14 cellular contexts compared by ENCODE assay signal in the genomic region with DNA sequence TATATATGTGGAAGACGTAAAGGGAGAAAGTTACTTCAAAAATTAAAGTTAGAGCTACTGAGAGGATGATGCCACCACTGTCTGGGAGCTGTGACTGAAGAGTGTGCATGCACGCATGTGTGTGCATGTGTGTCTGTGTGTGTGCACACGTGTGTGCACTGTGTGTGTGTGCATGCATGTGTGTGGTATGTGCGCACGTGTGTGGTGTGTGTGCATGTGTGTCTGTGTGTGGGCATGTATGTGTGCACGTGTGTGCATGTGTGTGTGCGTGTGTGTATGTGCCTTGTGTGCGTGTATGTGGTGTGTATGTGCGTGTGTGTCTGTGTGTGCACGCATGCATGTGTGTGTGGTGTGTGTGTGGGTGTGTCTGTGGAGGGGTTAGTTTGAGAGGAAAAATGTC.
A peak's percentile ranks its signal among the peaks of the same experiment; 100 is the strongest.
DNase-seq lines count a peak whose midpoint lies in the region; ATAC-seq, FAIRE-seq and TF ChIP-seq lines count a peak whose summit lies in the region.
"Had no signal": no experiment of that assay in that cellular context is flagged by ENCODE, and none has a peak within 500 bp of the region (broad histone marks: within the 10 kb centered on the region; RNA-seq: fewer than 3 reads in every experiment).

No MANE protein-coding gene starts in this region.

- H4K8ac ChIP-seq in IMR-90 (ENCODE audit: low read depth in 2 of 2, low read length in 2 of 2) (no peak overlapping the region), H1 (ENCODE audit: extremely low read depth, insufficient read depth, low read length) (no peak overlapping the region), neuronal stem cell (ENCODE audit: low read depth, low read length) (peak overlapping the region; percentile 97)

- no peak overlapping the region for H2BK15ac ChIP-seq in IMR-90 (ENCODE audit: low read depth, low read length)
- H2BK15ac ChIP-seq in H1 (ENCODE audit: low read length), result no peak overlapping the region
- no peak overlapping the region for H2BK15ac ChIP-seq in neuronal stem cell (ENCODE audit: low read length)

- H2AFZ ChIP-seq in IMR-90 (replicated peaks; ENCODE audit: low read length, poor library complexity) (peak overlapping the region; percentile 58), H1 (ENCODE audit: low read length) (no peak overlapping the region), neuronal stem cell (ENCODE audit: low read length) (no peak overlapping the region)

- DNase-seq in GM12891 (ENCODE audit: insufficient read length, low spot score) (no peak), IMR-90 (no peak), H1 (ENCODE audit: low read depth in 1 of 2, low spot score in 2 of 2) (no peak), neuronal stem cell (ENCODE audit: low spot score) (no peak), Peyer's patch (no peak), NCI-H2029 treated with DMSO at 0.1 percent for 48 hours (lab: John Stamatoyannopoulos, UW) (no peak), NCI-H446 (lab: John Stamatoyannopoulos, UW) (no peak)
- DNase-seq: BE2C; CD4-positive, alpha-beta memory T cell; DMS79; HCEC 1CT had no signal

- no peaks in the 10 kb centered on the region for H3K79me1 ChIP-seq in IMR-90 (ENCODE audit: low read depth in 1 of 2, low read length in 2 of 2)
- H3K79me1 ChIP-seq in H1 (ENCODE audit: low read depth, low read length), result no peaks in the 10 kb centered on the region
- H3K79me1 ChIP-seq in neuronal stem cell (ENCODE audit: low read depth, low read length), result peaks cover 3% of the 10 kb centered on the region

- H3K4me1 ChIP-seq in IMR-90 (ENCODE audit: control insufficient read depth, insufficient read depth, low read length), result no peaks in the 10 kb centered on the region
- no peaks in the 10 kb centered on the region for H3K4me1 ChIP-seq in H1 (replicated peaks in 1 of 4; ENCODE audit: control insufficient read depth in 3 of 4, insufficient read depth in 4 of 4, low read length in 3 of 4)
- peaks cover 0 to 3% of the 10 kb centered on the region in 2 donors for H3K4me1 ChIP-seq in neuronal stem cell (ENCODE audit: control insufficient read depth in 2 of 2, insufficient read depth in 1 of 2, low read depth in 1 of 2, low read length in 2 of 2)
- no peaks in the 10 kb centered on the region for H3K4me1 ChIP-seq in Peyer's patch
- H3K4me1 ChIP-seq: BE2C had no signal

- 93% methylated on average over 9 of the region's 10 CpGs; no CpG with 5 or more reads in 1 of the 2 experiments for WGBS in IMR-90 (ENCODE audit: extremely low coverage in 2 of 2, insufficient read length in 1 of 2), 2 experiments
- 94% methylated on average over 10 of the region's 10 CpGs; no CpG with 5 or more reads in 1 of the 2 experiments for WGBS in H1 (ENCODE audit: extremely low coverage in 1 of 2, insufficient coverage in 1 of 2, insufficient read length in 1 of 2, insufficient replicate concordance in 2 of 2, low coverage in 1 of 2, low lambda C conversion rate in 2 of 2, missing lambda C conversion rate in 1 of 2), 2 experiments
- WGBS in neuronal stem cell (ENCODE audit: extremely low coverage in 2 of 2, insufficient read length in 2 of 2, insufficient replicate concordance in 1 of 2), 2 donors, result no CpG with 5 or more reads among the region's 10 CpGs

- H3K9me3 ChIP-seq in IMR-90 (ENCODE audit: control insufficient read depth, insufficient read depth, low read length) (no peaks in the 10 kb centered on the region), H1 (ENCODE audit: insufficient read depth in 2 of 2, low read depth in 1 of 2, low read length in 1 of 2) (no peaks in the 10 kb centered on the region), neuronal stem cell (replicated peaks in 1 of 2; ENCODE audit: control insufficient read depth in 2 of 2, insufficient read depth in 1 of 2, low read depth in 1 of 2, low read length in 2 of 2) (peaks cover 5 to 6% of the 10 kb centered on the region in 2 donors), Peyer's patch (peaks cover 0 to 5% (median 0%) of the 10 kb centered on the region in 4 donors)
- H3K9me3 ChIP-seq: BE2C had no signal

- no peak overlapping the region for H3K27ac ChIP-seq in IMR-90 (ENCODE audit: insufficient read depth, low read length)
- no peak overlapping the region for H3K27ac ChIP-seq in H1 (ENCODE audit: low read depth, low read length)
- H3K27ac ChIP-seq in neuronal stem cell (replicated peaks; ENCODE audit: low read length), result no peak overlapping the region
- H3K27ac ChIP-seq in Peyer's patch, result no peak overlapping the region
- H3K27ac ChIP-seq: C4-2B had no signal

- FAIRE-seq in GM12891 (lab: Jason Lieb, UNC) (peak; percentile 88), H1 (lab: Jason Lieb, UNC) (no peak)
- FAIRE-seq: A204.1, GM12892 had no signal

- no peaks in the 10 kb centered on the region for H3K79me2 ChIP-seq in H1 (ENCODE audit: control insufficient read depth in 1 of 2, insufficient read depth in 2 of 2, low read length in 2 of 2)

- H3K56ac ChIP-seq in IMR-90 (ENCODE audit: extremely low read depth, insufficient read depth, low read length) (no peak overlapping the region), H1 (replicated peaks; ENCODE audit: insufficient read length, low read depth, low read length) (no peak overlapping the region)

- H3K4ac ChIP-seq in IMR-90 (ENCODE audit: low read depth, low read length) (no peak overlapping the region), H1 (replicated peaks; ENCODE audit: insufficient read length, low read depth, low read length) (peak overlapping the region; percentile 57), neuronal stem cell (ENCODE audit: low read length) (no peak overlapping the region)

- H3K9me1 ChIP-seq in IMR-90 (ENCODE audit: insufficient read depth, low read length), result peaks cover 3% of the 10 kb centered on the region; the same call in 1 of the 2 replicates

- H3K14ac ChIP-seq in IMR-90 (replicated peaks; ENCODE audit: low read depth, low read length), result no peak overlapping the region
- H3K14ac ChIP-seq in H1 (ENCODE audit: insufficient read length), result no peak overlapping the region
- H3K14ac ChIP-seq in neuronal stem cell (ENCODE audit: low read length), result peak overlapping the region; percentile 99

- H3K23ac ChIP-seq in IMR-90 (ENCODE audit: low read depth, low read length) (no peak overlapping the region), H1 (ENCODE audit: insufficient read length) (no peak overlapping the region), neuronal stem cell (ENCODE audit: low read depth, low read length, poor library complexity) (peak overlapping the region; percentile 99)

- no peak for TF ChIP-seq POLR2A in GM12891 (IDR thresholded peaks at IDR 0.05; ENCODE audit: low read depth, low read length)
- no peak for TF ChIP-seq POLR2A in IMR-90 (IDR thresholded peaks at IDR 0.05; ENCODE audit: low read depth, low read length)
- TF ChIP-seq POLR2A in H1 (IDR thresholded peaks at IDR 0.05; ENCODE audit: control extremely low read depth in 1 of 2, low read depth in 2 of 2, low read length in 2 of 2), result no peak
- no peak for TF ChIP-seq POLR2A in Peyer's patch (IDR thresholded peaks at IDR 0.05)

- no TSS peak for BruUV-seq in IMR-90 (replicated peaks; lab: Mats Ljungman, UMichigan)

- no peaks in the 10 kb centered on the region for H3K27me3 ChIP-seq in IMR-90 (ENCODE audit: control insufficient read depth, insufficient read depth, low read length)
- H3K27me3 ChIP-seq in H1 (replicated peaks in 1 of 4; ENCODE audit: control insufficient read depth in 3 of 4, extremely low read depth in 1 of 4, insufficient read depth in 3 of 4, low read length in 3 of 4), result no peaks in the 10 kb centered on the region
- no peaks in the 10 kb centered on the region for H3K27me3 ChIP-seq in neuronal stem cell (ENCODE audit: control insufficient read depth in 3 of 3, insufficient read depth in 3 of 3, low read depth in 1 of 3, low read length in 3 of 3)
- H3K27me3 ChIP-seq in Peyer's patch, result no peaks in the 10 kb centered on the region
- H3K27me3 ChIP-seq: BE2C had no signal

- H2BK5ac ChIP-seq in IMR-90 (ENCODE audit: low read depth, low read length, poor library complexity, severe bottlenecking), result no peak overlapping the region
- no peak overlapping the region for H2BK5ac ChIP-seq in H1 (ENCODE audit: low read depth, low read length)
- H2BK5ac ChIP-seq in neuronal stem cell (ENCODE audit: low read length), result no peak overlapping the region

- no peak overlapping the region for H2AK9ac ChIP-seq in IMR-90 (replicated peaks; ENCODE audit: low read depth, low read length, poor library complexity)

- dilution Hi-C loops in IMR-90 (cut with HindIII; ENCODE audit: low sequenced_read_pairs, unreplicated experiment), result no loop called here

- TF ChIP-seq CTCF in IMR-90 (conservative IDR thresholded peaks at IDR 0.05; ENCODE audit: low read depth, low read length) (no peak), H1 (IDR thresholded peaks at IDR 0.05; ENCODE audit: control extremely low read depth in 1 of 3, insufficient read depth in 1 of 3, low read depth in 1 of 3, low read length in 3 of 3) (no peak), Peyer's patch (IDR thresholded peaks at IDR 0.05) (no peak)

- H3K4me3 ChIP-seq in IMR-90 (ENCODE audit: insufficient read depth, low read depth, low read length) (no peak overlapping the region), H1 (ENCODE audit: extremely low read depth in 1 of 4, insufficient read depth in 2 of 4, low read depth in 3 of 4, low read length in 4 of 4) (no peak overlapping the region), neuronal stem cell (ENCODE audit: low read length in 2 of 2) (peak overlapping the region in 1 of 2 donors; percentile 69), Peyer's patch (no peak overlapping the region)

- H4K91ac ChIP-seq in IMR-90 (ENCODE audit: insufficient read depth, low read depth, low read length) (no peak overlapping the region), H1 (replicated peaks; ENCODE audit: insufficient read length, low read length) (no peak overlapping the region), neuronal stem cell (ENCODE audit: low read depth, low read length, poor library complexity) (peak overlapping the region; percentile 87)

- in situ Hi-C loops in IMR-90 (cut with MboI; ENCODE audit: low sequenced_read_pairs), result no loop called here

- no peak for TF ChIP-seq EP300 in H1 (IDR thresholded peaks at IDR 0.05; ENCODE audit: borderline replicate concordance in 1 of 2, low read depth in 2 of 2, low read length in 2 of 2)

- H3K36me3 ChIP-seq in IMR-90 (ENCODE audit: control insufficient read depth, insufficient read depth, low read length) (no peaks in the 10 kb centered on the region), H1 (ENCODE audit: control insufficient read depth in 2 of 4, insufficient read depth in 4 of 4, low read length in 3 of 4) (no peaks in the 10 kb centered on the region), neuronal stem cell (replicated peaks in 1 of 2; ENCODE audit: control insufficient read depth in 2 of 2, insufficient read depth in 2 of 2, low read length in 2 of 2) (no peaks in the 10 kb centered on the region), Peyer's patch (no peaks in the 10 kb centered on the region)
- H3K36me3 ChIP-seq: BE2C had no signal

- POLR2A ChIA-PET in IMR-90 (lab: Charles Lee; ENCODE audit: unreplicated experiment), result no interaction called here
- POLR2A ChIA-PET in H1 (lab: Charles Lee; ENCODE audit: partially characterized antibody), result no interaction called here

- no peak overlapping the region for H2BK20ac ChIP-seq in IMR-90 (ENCODE audit: low read depth, low read length)
- no peak overlapping the region for H2BK20ac ChIP-seq in H1 (ENCODE audit: low read length)

- H3K18ac ChIP-seq in IMR-90 (ENCODE audit: low read depth, low read length) (no peak overlapping the region), H1 (ENCODE audit: extremely low read depth, low read length) (no peak overlapping the region), neuronal stem cell (ENCODE audit: low read length) (peak overlapping the region; percentile 78)

- peak overlapping the region; percentile 41; the same call in 1 of the 2 replicates for H2BK12ac ChIP-seq in H1 (ENCODE audit: low read depth, low read length)
- peak overlapping the region; percentile 77 for H2BK12ac ChIP-seq in neuronal stem cell (ENCODE audit: low read length)

- H3K23me2 ChIP-seq in H1 (ENCODE audit: low read depth, low read length), result no peaks in the 10 kb centered on the region; the same call in 1 of the 2 replicates

- H4K20me1 ChIP-seq in IMR-90 (ENCODE audit: insufficient read depth, low read length) (no peaks in the 10 kb centered on the region), H1 (replicated peaks in 1 of 2; ENCODE audit: control insufficient read depth in 1 of 2, insufficient read depth in 2 of 2, low read length in 2 of 2) (peaks cover 0 to 3% of the 10 kb centered on the region in 2 experiments)

- H4K5ac ChIP-seq in IMR-90 (ENCODE audit: low read depth, low read length) (no peak overlapping the region), H1 (ENCODE audit: insufficient read length, low read depth, low read length) (no peak overlapping the region)

- H2AK5ac ChIP-seq in IMR-90 (ENCODE audit: low read depth, low read length) (no peak overlapping the region), H1 (ENCODE audit: low read depth, low read length) (no peak overlapping the region), neuronal stem cell (ENCODE audit: low read depth, low read length) (no peak overlapping the region)

- TF ChIP-seq RAD21 in IMR-90 (IDR thresholded peaks at IDR 0.05; ENCODE audit: low read length) (no peak), H1 (IDR thresholded peaks at IDR 0.05 in 1 of 2, conservative IDR thresholded peaks at IDR 0.05 in 1 of 2; ENCODE audit: low read depth in 2 of 2, low read length in 2 of 2) (no peak)

- H3K4me2 ChIP-seq in IMR-90 (ENCODE audit: low read depth, low read length) (no peak overlapping the region), H1 (ENCODE audit: insufficient read depth in 1 of 2, low read depth in 2 of 2, low read length in 2 of 2) (no peak overlapping the region), neuronal stem cell (ENCODE audit: insufficient read depth, low read length, poor library complexity, severe bottlenecking) (no peak overlapping the region)

- intact Hi-C loops in IMR-90 (cut with micrococcal nuclease), result no loop called here

- no peak for ATAC-seq in IMR-90 (ENCODE audit: low read depth)

- CTCF ChIA-PET in IMR-90 (lab: Yijun Ruan, JAX), result interaction anchor here (0.5 kb wide), 1 partner anchor 11 kb away, joined by 3 read pairs; no protein-coding TSS in a partner anchor
- CTCF ChIA-PET in H1 (lab: Charles Lee; ENCODE audit: partially characterized antibody), result interaction anchor here (0.7 to 1.3 kb wide), 2 partner anchors 9 to 13 kb away, joined by 3 read pairs; no protein-coding TSS in a partner anchor

- H3K9ac ChIP-seq in IMR-90 (ENCODE audit: low read depth, low read length), result no peak overlapping the region
- H3K9ac ChIP-seq in H1 (replicated peaks in 1 of 4; ENCODE audit: extremely low read depth in 1 of 4, low read depth in 3 of 4, low read length in 3 of 4), result no peak overlapping the region
- H3K9ac ChIP-seq in neuronal stem cell (ENCODE audit: low read depth, low read length, poor library complexity), result peak overlapping the region; percentile 56

- no peak overlapping the region for H2BK120ac ChIP-seq in IMR-90 (ENCODE audit: low read depth, low read length)
- no peak overlapping the region for H2BK120ac ChIP-seq in H1 (replicated peaks; ENCODE audit: low read depth, low read length)
- no peak overlapping the region for H2BK120ac ChIP-seq in neuronal stem cell (ENCODE audit: low read depth, low read length)
